In genomic region chr15:71103102-71103676, GRCh38 we compare ENCODE assay signal across 1 cellular context.
TF ChIP-seq lines count a peak whose summit lies in the region.

No MANE protein-coding gene starts in this region.

TF ChIP-seq in K562, 482 proteins besides CTCF, POLR2A, EP300 and RAD21 (continued from another document):
- no peak for TF ChIP-seq ATF3 (IDR thresholded peaks at IDR 0.05)
- TF ChIP-seq ATF3 (CRISPR knock-in tag; conservative IDR thresholded peaks at IDR 0.05): no peak
- TF ChIP-seq CTCFL (IDR thresholded peaks at IDR 0.05; ENCODE audit: borderline replicate concordance, insufficient read depth, low read depth, low read length, poor library complexity, severe bottlenecking): no peak
- TF ChIP-seq ZNF280B (CRISPR knock-in tag; IDR thresholded peaks at IDR 0.05): no peak
- no peak for TF ChIP-seq HCFC1 (IDR thresholded peaks at IDR 0.05; ENCODE audit: low read depth, low read length)
- no peak for TF ChIP-seq RBM17 (IDR thresholded peaks at IDR 0.05; ENCODE audit: borderline replicate concordance, low read depth, low read length)
- no peak for TF ChIP-seq XRCC3 (IDR thresholded peaks at IDR 0.05)
- TF ChIP-seq ESRRA (IDR thresholded peaks at IDR 0.05; ENCODE audit: borderline replicate concordance, low read depth): no peak
- no peak for TF ChIP-seq ZBTB49 (CRISPR knock-in tag; IDR thresholded peaks at IDR 0.05; ENCODE audit: borderline replicate concordance)
- TF ChIP-seq U2AF1 (optimal IDR thresholded peaks at IDR 0.05; ENCODE audit: low read depth, low read length): no peak
- TF ChIP-seq MCM3 (IDR thresholded peaks at IDR 0.05): no peak
- no peak for TF ChIP-seq ZNF507 (tag; conservative IDR thresholded peaks at IDR 0.05)
- no peak for TF ChIP-seq ZC3H11A (IDR thresholded peaks at IDR 0.05; ENCODE audit: low read depth, low read length)
- TF ChIP-seq NEUROD1 (IDR thresholded peaks at IDR 0.05; ENCODE audit: borderline replicate concordance, low read depth, low read length, partially characterized antibody): no peak
- no peak for TF ChIP-seq ZSCAN32 (CRISPR knock-in tag; IDR thresholded peaks at IDR 0.05)
TF ChIP-seq in K562: peak in this region for 0.
